9 cellular contexts compared by ENCODE assay signal in genomic region chr11:69415411-69416122, GRCh38.
"Had no signal": no experiment of that assay in that cellular context is flagged by ENCODE, and none has a peak within 500 bp of the region (broad histone marks: within the 10 kb centered on the region; RNA-seq: fewer than 3 reads in every experiment).

No MANE protein-coding gene starts in this region.

- ATAC-seq: activated CD4-positive, CD25-positive, alpha-beta regulatory T cell treated with anti-CD3 and anti-CD28 coated beads, Interleukin-2, amount 50 U/mL, for 24 hours had no signal

- H3K9me3 ChIP-seq: breast epithelium had no signal

- H3K27ac ChIP-seq: breast epithelium had no signal

- H3K4me3 ChIP-seq: breast epithelium had no signal

- H3K4me1 ChIP-seq: breast epithelium had no signal

- H3K27me3 ChIP-seq: breast epithelium had no signal

- FAIRE-seq: keratinocyte had no signal

- H3K36me3 ChIP-seq: breast epithelium had no signal

- DNase-seq: activated CD4-positive, alpha-beta T cell treated with anti-CD3 and anti-CD28 coated beads, Interleukin-2, amount 50 U/mL, for 1 hour; activated CD8-positive, alpha-beta memory T cell treated with anti-CD3 and anti-CD28 coated beads for 24 hours; erythroblast; hippocampal formation; stimulated activated CD4-positive, alpha-beta T cell treated with anti-CD3 and anti-CD28 coated beads, Interleukin-12 subunit alpha, Interleukin-12 subunit beta, amount 100 ng/mL, for 4 hours; stimulated activated CD4-positive, alpha-beta T cell treated with anti-CD3 and anti-CD28 coated beads, Interleukin-2, amount 100 ng/mL, for 24 hours had no signal
